9 cellular contexts compared by ENCODE assay signal in the genomic region with DNA sequence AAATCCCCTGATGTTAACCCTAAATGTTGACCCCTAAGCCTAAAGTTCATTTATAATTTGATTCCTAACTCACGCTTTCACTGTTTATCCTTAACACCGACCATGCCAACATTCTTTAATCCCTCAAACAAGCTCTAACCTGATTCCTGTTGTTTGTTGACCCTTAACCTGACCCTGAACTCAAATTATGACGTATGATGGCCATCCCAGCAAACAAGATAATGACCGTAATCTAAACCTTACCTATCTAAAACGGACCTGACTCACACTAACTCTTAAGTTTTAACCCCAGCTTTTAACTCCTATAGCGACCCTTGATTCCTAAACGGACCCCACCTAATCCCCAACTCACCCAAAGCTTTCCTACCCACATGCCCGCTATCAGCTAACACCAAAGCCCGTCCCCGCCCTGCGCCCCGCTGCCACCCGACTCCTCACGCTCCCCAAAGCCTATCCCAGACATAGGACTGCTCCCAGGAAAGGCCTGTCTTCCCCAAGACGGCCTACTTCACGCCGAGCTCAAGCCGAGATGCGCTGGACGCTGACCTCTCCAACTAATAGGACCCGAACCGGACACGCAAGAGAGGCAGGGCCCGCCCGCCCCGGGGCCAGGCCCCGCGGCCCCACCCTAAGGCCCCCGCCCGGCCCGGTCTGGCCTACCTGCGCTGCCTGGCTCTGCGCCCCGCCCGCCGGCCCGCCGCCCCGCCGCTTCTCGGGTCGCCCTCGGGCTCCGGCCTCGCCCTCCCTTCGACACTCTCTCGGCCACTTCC. TPM values are rescaled to one million over a fixed set of nuclear protein-coding genes. Genes with fewer than 3 reads are reported as not detected.
DNase-seq lines count a peak whose midpoint lies in the region; ATAC-seq and TF ChIP-seq lines count a peak whose summit lies in the region.
"Had no signal": no experiment of that assay in that cellular context is flagged by ENCODE, and none has a peak within 500 bp of the region (broad histone marks: within the 10 kb centered on the region; RNA-seq: fewer than 3 reads in every experiment).

No MANE protein-coding gene starts in this region.

- H3K27ac Mint-ChIP-seq in activated CD8-positive, alpha-beta T cell treated with anti-CD3 and anti-CD28 coated beads for 36 hours = peak overlapping the region; percentile 96

- H3K27me3 ChIP-seq in AG04450 (ENCODE audit: control insufficient read depth, insufficient read depth, low read length) (no peaks in the 10 kb centered on the region), GM23248 (replicated peaks; ENCODE audit: insufficient read depth) (no peaks in the 10 kb centered on the region)

- 0 to 1% methylated on average over 29 to 43 of the region's 47 CpGs for WGBS in GM23248 (ENCODE audit: low coverage in 1 of 2, low lambda C conversion rate in 2 of 2, missing lambda C conversion rate in 2 of 2), 2 experiments

- H4K20me1 ChIP-seq in GM23248 (ENCODE audit: insufficient read depth) = no peaks in the 10 kb centered on the region

- H3K27ac ChIP-seq in AG04450 (ENCODE audit: low read depth, low read length) (peak overlapping the region; percentile 87), GM23248 (peak overlapping the region; percentile 89), temporal lobe (ENCODE audit: low read depth, low read length) (peak overlapping the region; percentile 51)

- H3K36me3 Mint-ChIP-seq in activated CD8-positive, alpha-beta T cell treated with anti-CD3 and anti-CD28 coated beads for 36 hours (ENCODE audit: low read depth) = peaks cover 19% of the 10 kb centered on the region

- peaks cover 48% of the 10 kb centered on the region for H3K4me1 ChIP-seq in GM23248 (ENCODE audit: insufficient read depth)

- POLR2A ChIA-PET in AG04450 (lab: Yijun Ruan, JAX) = interaction anchor here (0.7 to 3.7 kb wide), 25 partner anchors 9 to 175 kb away, joined by 3 to 58 read pairs (median 4); a partner anchor contains a TSS
- POLR2A ChIA-PET in activated CD8-positive, alpha-beta T cell treated with anti-CD3 and anti-CD28 coated beads for 36 hours (lab: Charles Lee) = interaction anchor here (0.6 to 4.5 kb wide), 18 partner anchors 11 to 616 kb away, joined by 3 to 17 read pairs (median 3); a partner anchor contains a TSS

- no peak for TF ChIP-seq CTCF in AG04450 (IDR thresholded peaks at IDR 0.05; ENCODE audit: low read depth, low read length)
- no peak for TF ChIP-seq CTCF in activated CD8-positive, alpha-beta T cell treated with anti-CD3 and anti-CD28 coated beads for 36 hours (IDR thresholded peaks at IDR 0.05)

- H3K9me2 ChIP-seq in GM23248 (ENCODE audit: insufficient read depth) = no peaks in the 10 kb centered on the region

- H3K27me3 Mint-ChIP-seq in activated CD8-positive, alpha-beta T cell treated with anti-CD3 and anti-CD28 coated beads for 36 hours = no peaks in the 10 kb centered on the region

- peaks cover 88% of the 10 kb centered on the region for H3K79me2 ChIP-seq in GM23248 (ENCODE audit: insufficient read depth)

- intact Hi-C loops in activated CD8-positive, alpha-beta T cell treated with anti-CD3 and anti-CD28 coated beads for 36 hours (cut with micrococcal nuclease) = loop anchor here (5.0 kb wide), 2 partner anchors 86 to 129 kb away; a partner anchor contains a TSS

- no peak for ATAC-seq in activated CD8-positive, alpha-beta T cell treated with anti-CD3 and anti-CD28 coated beads for 36 hours
- ATAC-seq in GM19351 (IDR thresholded peaks at IDR 0.05; ENCODE audit: unreplicated experiment) = no peak

- peak overlapping the region; percentile 100 for H3K4me2 ChIP-seq in GM23248 (ENCODE audit: unreplicated experiment)

- H3K4me3 ChIP-seq in AG04450 (ENCODE audit: low read depth, low read length) (peak overlapping the region; percentile 98), GM23248 (peak overlapping the region; percentile 96), iPS-18c (ENCODE audit: insufficient read depth, low read depth, low read length) (peak overlapping the region; percentile 90)

- H3K9me3 ChIP-seq in AG04450 (ENCODE audit: control insufficient read depth, insufficient read depth, low read length) (no peaks in the 10 kb centered on the region; the same call in 1 of the 2 replicates), GM23248 (ENCODE audit: low read depth) (no peaks in the 10 kb centered on the region), iPS-18c (ENCODE audit: control insufficient read depth, insufficient read depth, low read length) (no peaks in the 10 kb centered on the region)

- H3K4me1 Mint-ChIP-seq in activated CD8-positive, alpha-beta T cell treated with anti-CD3 and anti-CD28 coated beads for 36 hours (ENCODE audit: low read depth) = peaks cover 23% of the 10 kb centered on the region

- no peak overlapping the region for H2AFZ ChIP-seq in GM23248

- H3F3A ChIP-seq in GM23248 (ENCODE audit: insufficient read depth) = peaks cover 78% of the 10 kb centered on the region

- CTCF ChIA-PET in AG04450 (lab: Charles Lee) = interaction anchor here (0.6 to 5.8 kb wide), 8 partner anchors 36 to 151 kb away, joined by 3 to 30 read pairs (median 8); a partner anchor contains a TSS
- CTCF ChIA-PET in activated CD8-positive, alpha-beta T cell treated with anti-CD3 and anti-CD28 coated beads for 36 hours (lab: Charles Lee) = interaction anchor here (0.7 to 14.0 kb wide), 15 partner anchors 12 to 131 kb away, joined by 3 to 170 read pairs (median 8); a partner anchor contains a TSS

- in situ Hi-C loops in GM23248 (cut with MboI) = no loop called here

- peak overlapping the region; percentile 95 for H3K9ac ChIP-seq in GM23248

- peaks cover 22% of the 10 kb centered on the region for H3K36me3 ChIP-seq in GM23248 (ENCODE audit: low read depth)

- no peaks in the 10 kb centered on the region for H3K9me3 Mint-ChIP-seq in activated CD8-positive, alpha-beta T cell treated with anti-CD3 and anti-CD28 coated beads for 36 hours

- DNase-seq in AG04450 (ENCODE audit: low read depth, low spot score) (no peak), GM23248 (no peak), NCI-H1048 (lab: John Stamatoyannopoulos, UW) (no peak), A172 (ENCODE audit: low spot score) (no peak)
- DNase-seq in activated CD8-positive, alpha-beta T cell treated with anti-CD3 and anti-CD28 coated beads for 36 hours = peak; percentile 41

- no peak overlapping the region for H3K4me3 Mint-ChIP-seq in activated CD8-positive, alpha-beta T cell treated with anti-CD3 and anti-CD28 coated beads for 36 hours

RNA-seq across cellular contexts. Expression of a gene that starts 0.4 kb away (rescaled TPM):
- polyA plus RNA-seq in AG04450 (2011; rRNA removed) (165 and 224 TPM in 2 replicates), GM23248 (2016; fragmentation: Nextera tagmentation; extraction: Ambion mirVana) (198 and 202 TPM in 2 replicates)
- 900 and 1,135 TPM in 2 replicates for polyA minus RNA-seq in AG04450 (2011; rRNA and poly(A)+ RNA removed)
- 527 and 566 TPM in 2 replicates for total RNA-seq in GM23248 (2014; rRNA removed; shearing (Covaris generic))
- 100 to 1,000 TPM; 212 to 219 TPM for total RNA-seq in activated CD8-positive, alpha-beta T cell treated with anti-CD3 and anti-CD28 coated beads for 36 hours
- 21.6 TPM for total RNA-seq in temporal lobe
- 139 and 155 TPM in 2 replicates for total RNA-seq in A172 (2014; rRNA removed; shearing (Covaris generic))

RNA-seq across cellular contexts. Expression of a gene that starts 0.9 kb away (rescaled TPM):
- polyA plus RNA-seq in AG04450 (2011; rRNA removed) (51.1 and 58.1 TPM in 2 replicates), GM23248 (2016; fragmentation: Nextera tagmentation; extraction: Ambion mirVana) (113 and 114 TPM in 2 replicates)
- polyA minus RNA-seq in AG04450 (2011; rRNA and poly(A)+ RNA removed) = 32.5 and 41.9 TPM in 2 replicates
- total RNA-seq in GM23248 (2014; rRNA removed; shearing (Covaris generic)) = 101 and 111 TPM in 2 replicates
- 10 to 100 TPM; 22.3 to 22.4 TPM for total RNA-seq in activated CD8-positive, alpha-beta T cell treated with anti-CD3 and anti-CD28 coated beads for 36 hours
- total RNA-seq in temporal lobe = 23.6 TPM
- total RNA-seq in A172 (2014; rRNA removed; shearing (Covaris generic)) = 76.5 and 103 TPM in 2 replicates

RNA-seq across cellular contexts. Expression of a gene that starts 17.4 kb away (rescaled TPM):
- polyA plus RNA-seq in AG04450 (2011; rRNA removed) = 32.9 and 34.7 TPM in 2 replicates
- 37.4 and 47.3 TPM in 2 replicates for polyA minus RNA-seq in AG04450 (2011; rRNA and poly(A)+ RNA removed)
- total RNA-seq in GM23248 (2014; rRNA removed; shearing (Covaris generic)) = 20.3 and 30.0 TPM in 2 replicates
- 24.0 and 27.6 TPM in 2 replicates for polyA plus RNA-seq in GM23248 (2016; fragmentation: Nextera tagmentation; extraction: Ambion mirVana)
- total RNA-seq in activated CD8-positive, alpha-beta T cell treated with anti-CD3 and anti-CD28 coated beads for 36 hours = 10 to 100 TPM; 21.2 to 22.3 TPM
- 47.9 TPM for total RNA-seq in temporal lobe
- total RNA-seq in A172 (2014; rRNA removed; shearing (Covaris generic)) = 12.2 and 15.0 TPM in 2 replicates

RNA-seq across cellular contexts. Expression of a gene that starts 17.5 kb away (rescaled TPM):
- 20.2 and 20.7 TPM in 2 replicates for polyA plus RNA-seq in AG04450 (2011; rRNA removed)
- polyA minus RNA-seq in AG04450 (2011; rRNA and poly(A)+ RNA removed) = 26.2 and 29.1 TPM in 2 replicates
- 19.1 and 20.0 TPM in 2 replicates for total RNA-seq in GM23248 (2014; rRNA removed; shearing (Covaris generic))
- 4.7 and 4.8 TPM in 2 replicates for polyA plus RNA-seq in GM23248 (2016; fragmentation: Nextera tagmentation; extraction: Ambion mirVana)
- total RNA-seq in activated CD8-positive, alpha-beta T cell treated with anti-CD3 and anti-CD28 coated beads for 36 hours = 10 to 100 TPM; 13.0 to 14.8 TPM
- 11.3 TPM for total RNA-seq in temporal lobe
- 10.4 and 16.1 TPM in 2 replicates for total RNA-seq in A172 (2014; rRNA removed; shearing (Covaris generic))

RNA-seq across cellular contexts. Expression of a gene that starts 22.5 kb away (rescaled TPM):
- polyA plus RNA-seq in AG04450 (2011; rRNA removed) = not detected in 2 replicates
- polyA minus RNA-seq in AG04450 (2011; rRNA and poly(A)+ RNA removed) = not detected in 2 replicates
- total RNA-seq in GM23248 (2014; rRNA removed; shearing (Covaris generic)) = not detected in 2 replicates
- polyA plus RNA-seq in GM23248 (2016; fragmentation: Nextera tagmentation; extraction: Ambion mirVana) = not detected in 2 replicates
- under 1 TPM; 0.59 to 0.67 TPM for total RNA-seq in activated CD8-positive, alpha-beta T cell treated with anti-CD3 and anti-CD28 coated beads for 36 hours
- total RNA-seq in temporal lobe = not detected
- total RNA-seq in A172 (2014; rRNA removed; shearing (Covaris generic)) = not detected in 2 replicates
- total RNA-seq: HT1080 had no signal
